22 cellular contexts compared by ENCODE assay signal in genomic region chr5:102961671-102962070, GRCh38.
"Had no signal": no experiment of that assay in that cellular context is flagged by ENCODE, and none has a peak within 500 bp of the region (broad histone marks: within the 10 kb centered on the region; RNA-seq: fewer than 3 reads in every experiment).

No MANE protein-coding gene starts in this region.

- H3K27ac ChIP-seq: dorsolateral prefrontal cortex, esophagus muscularis mucosa, gastrocnemius medialis, sigmoid colon, transverse colon had no signal

- H3K4me3 Mint-ChIP-seq: activated T-helper 17 cell treated with anti-CD3 and anti-CD28 coated beads, Interleukin-2, amount 50 U/mL, for 72 hours; effector memory CD8-positive, alpha-beta T cell; natural killer cell; stimulated activated naive B cell treated with anti-CD40 and anti-IgM and Interleukin-4, amounts not matched to agents 10 μg/mL and 1 μg/mL and 100 μg/mL, for 72 hours had no signal

- H3K27me3 ChIP-seq: dorsolateral prefrontal cortex, esophagus muscularis mucosa, gastrocnemius medialis, sigmoid colon, transverse colon had no signal

- H3K4me3 ChIP-seq: dorsolateral prefrontal cortex, esophagus muscularis mucosa, gastrocnemius medialis, sigmoid colon, smooth muscle cell, transverse colon had no signal

- ATAC-seq: activated naive CD4-positive, alpha-beta T cell treated with anti-CD3 and anti-CD28 coated beads, Interleukin-2, amount 50 U/mL, for 72 hours; activated T-helper 17 cell treated with anti-CD3 and anti-CD28 coated beads, Interleukin-2, amount 50 U/mL, for 72 hours; effector memory CD8-positive, alpha-beta T cell; gastrocnemius medialis; natural killer cell; stimulated activated naive B cell treated with anti-CD40 and anti-IgM and Interleukin-4, amounts not matched to agents 10 μg/mL and 1 μg/mL and 100 μg/mL, for 72 hours had no signal

- H3K9me3 Mint-ChIP-seq: activated naive CD4-positive, alpha-beta T cell treated with anti-CD3 and anti-CD28 coated beads, Interleukin-2, amount 50 U/mL, for 72 hours; activated T-helper 17 cell treated with anti-CD3 and anti-CD28 coated beads, Interleukin-2, amount 50 U/mL, for 72 hours; effector memory CD8-positive, alpha-beta T cell; natural killer cell; stimulated activated naive B cell treated with anti-CD40 and anti-IgM and Interleukin-4, amounts not matched to agents 10 μg/mL and 1 μg/mL and 100 μg/mL, for 72 hours had no signal

- H3K36me3 ChIP-seq: transverse colon had no signal

- H3K9me3 ChIP-seq: esophagus muscularis mucosa, gastrocnemius medialis, sigmoid colon, transverse colon had no signal

- DNase-seq: activated CD4-positive, alpha-beta T cell treated with anti-CD3 and anti-CD28 coated beads for 1 hour; activated CD4-positive, alpha-beta T cell treated with anti-CD3 and anti-CD28 coated beads, Interleukin-2, amount 50 U/mL, for 1 hour; activated T-cell treated with anti-CD3 and anti-CD28 coated beads, Interleukin-2, amount 50 U/mL, for 1 hour; aorta; central memory CD4-positive, alpha-beta T cell; dorsolateral prefrontal cortex; effector memory CD8-positive, alpha-beta T cell; gastrocnemius medialis; hippocampal formation; midbrain; natural killer cell; sigmoid colon; stimulated activated CD4-positive, alpha-beta T cell treated with anti-CD3 and anti-CD28 coated beads, Interleukin-2, amount 100 ng/mL, for 48 hours; stimulated activated CD8-positive, alpha-beta memory T cell treated with anti-CD3 and anti-CD28 coated beads, Interleukin-4, amount 100 ng/mL, for 48 hours; stimulated activated naive B cell treated with anti-CD40 and anti-IgM and Interleukin-4, amounts not matched to agents 10 μg/mL and 1 μg/mL and 100 μg/mL, for 72 hours; transverse colon had no signal

- FAIRE-seq: TTC549, urothelium cell line had no signal

- H3K27ac Mint-ChIP-seq: activated naive CD4-positive, alpha-beta T cell treated with anti-CD3 and anti-CD28 coated beads, Interleukin-2, amount 50 U/mL, for 72 hours; activated T-helper 17 cell treated with anti-CD3 and anti-CD28 coated beads, Interleukin-2, amount 50 U/mL, for 72 hours; effector memory CD8-positive, alpha-beta T cell; natural killer cell; stimulated activated naive B cell treated with anti-CD40 and anti-IgM and Interleukin-4, amounts not matched to agents 10 μg/mL and 1 μg/mL and 100 μg/mL, for 72 hours had no signal

- H3K27me3 Mint-ChIP-seq: activated T-helper 17 cell treated with anti-CD3 and anti-CD28 coated beads, Interleukin-2, amount 50 U/mL, for 72 hours; effector memory CD8-positive, alpha-beta T cell; stimulated activated naive B cell treated with anti-CD40 and anti-IgM and Interleukin-4, amounts not matched to agents 10 μg/mL and 1 μg/mL and 100 μg/mL, for 72 hours had no signal

- H3K4me1 Mint-ChIP-seq: stimulated activated naive B cell treated with anti-CD40 and anti-IgM and Interleukin-4, amounts not matched to agents 10 μg/mL and 1 μg/mL and 100 μg/mL, for 72 hours had no signal
